Comparison of ENCODE assay signal across 20 cellular contexts in genomic region chr12:20044836-20045235, GRCh38.
DNase-seq lines count a peak whose midpoint lies in the region; ATAC-seq and TF ChIP-seq lines count a peak whose summit lies in the region.
"Had no signal": no experiment of that assay in that cellular context is flagged by ENCODE, and none has a peak within 500 bp of the region (broad histone marks: within the 10 kb centered on the region; RNA-seq: fewer than 3 reads in every experiment).

No MANE protein-coding gene starts in this region.

- ATAC-seq in Right ventricle myocardium inferior (peak; percentile 86), right cardiac atrium (peak; percentile 82 to 83), GM21528 (IDR thresholded peaks at IDR 0.05; ENCODE audit: low FRiP score, unreplicated experiment) (no peak)

- 43% methylated on average over 4 of the region's 4 CpGs for WGBS in right cardiac atrium

- no peak for DNase-seq in Right ventricle myocardium inferior (ENCODE audit: missing footprints)
- DNase-seq in right atrium auricular region (ENCODE audit: low spot score): no peak
- peak; percentile 44 to 63 for DNase-seq in cardiac fibroblast (ENCODE audit: low read depth in 2 of 2)
- no peak for DNase-seq in right cardiac atrium
- DNase-seq in uterus: peak in 1 of 2 donors; percentile 21
- DNase-seq in putamen (ENCODE audit: low spot score): no peak
- no peak for DNase-seq in DMS114 treated with DMSO at 0.1 percent for 48 hours (lab: John Stamatoyannopoulos, UW; ENCODE audit: unreplicated experiment)
- DNase-seq: 8988T; activated CD4-positive, CD25-positive, alpha-beta regulatory T cell treated with anti-CD3 and anti-CD28 coated beads, Interleukin-2, amount 50 U/mL, for 72 hours; activated CD8-positive, alpha-beta memory T cell treated with anti-CD3 and anti-CD28 coated beads, Interleukin-2, amount 50 U/mL, for 4 hours; activated gamma-delta T cell treated with Interleukin-2 at 50 U/mL for 16 hours; CD8-positive, alpha-beta memory T cell; NCI-H1694 treated with DMSO at 0.1 percent for 48 hours; NCI-H510A; posterior cingulate gyrus; stimulated activated naive CD4-positive, alpha-beta T cell; T1000 had no signal

- no peak for TF ChIP-seq CTCF in right atrium auricular region (IDR thresholded peaks at IDR 0.05)
- no peak for TF ChIP-seq CTCF in cardiac fibroblast (IDR thresholded peaks at IDR 0.05; ENCODE audit: low read depth, low read length)
- no peak for TF ChIP-seq CTCF in uterus (IDR thresholded peaks at IDR 0.05)

- no peaks in the 10 kb centered on the region for H3K27me3 ChIP-seq in right atrium auricular region
- H3K27me3 ChIP-seq in right cardiac atrium (ENCODE audit: control insufficient read depth, insufficient read depth): no peaks in the 10 kb centered on the region
- H3K27me3 ChIP-seq in uterus: no peaks in the 10 kb centered on the region
- H3K27me3 ChIP-seq: esophagus muscularis mucosa, SJSA1 had no signal

- TF ChIP-seq POLR2A in uterus (IDR thresholded peaks at IDR 0.05): no peak

- H3K27ac ChIP-seq in right atrium auricular region (peak overlapping the region in 1 of 2 donors; percentile 42), right cardiac atrium (ENCODE audit: low read length) (no peak overlapping the region), uterus (peak overlapping the region; percentile 14 to 31)
- H3K27ac ChIP-seq: SJSA1 had no signal

- H3K36me3 ChIP-seq in right atrium auricular region (no peaks in the 10 kb centered on the region), uterus (no peaks in the 10 kb centered on the region)
- H3K36me3 ChIP-seq: esophagus muscularis mucosa, SJSA1 had no signal

- intact Hi-C loops in Right ventricle myocardium inferior (cut with DNase I): loop anchor here (5.0 kb wide), 3 partner anchors 167 to 322 kb away; partner anchors contain the start of gene PDE3A
- intact Hi-C loops in right cardiac atrium (cut with DNase I): no loop called here
- intact Hi-C loops in uterus (cut with DNase I; ENCODE audit: low total_unique reads): no loop called here

- H3K4me1 ChIP-seq in right atrium auricular region: peaks cover 0 to 4% of the 10 kb centered on the region in 2 donors
- peaks cover 2% of the 10 kb centered on the region for H3K4me1 ChIP-seq in right cardiac atrium (ENCODE audit: control insufficient read depth, insufficient read depth, low read length)
- no peaks in the 10 kb centered on the region for H3K4me1 ChIP-seq in uterus
- H3K4me1 ChIP-seq: SJSA1 had no signal

- H3K9me3 ChIP-seq in right atrium auricular region (no peaks in the 10 kb centered on the region), right cardiac atrium (ENCODE audit: control insufficient read depth, low read length) (no peaks in the 10 kb centered on the region), uterus (no peaks in the 10 kb centered on the region)
- H3K9me3 ChIP-seq: esophagus muscularis mucosa, SJSA1 had no signal

- H3K4me3 ChIP-seq in right atrium auricular region: no peak overlapping the region
- no peak overlapping the region for H3K4me3 ChIP-seq in cardiac fibroblast (replicated peaks in 1 of 2; ENCODE audit: low read depth in 2 of 2, low read length in 2 of 2)
- no peak overlapping the region for H3K4me3 ChIP-seq in right cardiac atrium (ENCODE audit: low read length)
- H3K4me3 ChIP-seq in uterus: no peak overlapping the region
- H3K4me3 ChIP-seq: esophagus muscularis mucosa, SJSA1 had no signal

Comparison
In these comparisons a context has a peak if more than half of its experiments do, and no peak if none do; other contexts are left out.
1. DNase-seq: peak in cardiac fibroblast (2 of 2); none in Right ventricle myocardium inferior (single experiment), right atrium auricular region (single experiment), right cardiac atrium (0 of 3), putamen (single experiment) and DMS114 treated with DMSO at 0.1 percent for 48 hours (single experiment).